23 cellular contexts compared by ENCODE assay signal in the genomic region with DNA sequence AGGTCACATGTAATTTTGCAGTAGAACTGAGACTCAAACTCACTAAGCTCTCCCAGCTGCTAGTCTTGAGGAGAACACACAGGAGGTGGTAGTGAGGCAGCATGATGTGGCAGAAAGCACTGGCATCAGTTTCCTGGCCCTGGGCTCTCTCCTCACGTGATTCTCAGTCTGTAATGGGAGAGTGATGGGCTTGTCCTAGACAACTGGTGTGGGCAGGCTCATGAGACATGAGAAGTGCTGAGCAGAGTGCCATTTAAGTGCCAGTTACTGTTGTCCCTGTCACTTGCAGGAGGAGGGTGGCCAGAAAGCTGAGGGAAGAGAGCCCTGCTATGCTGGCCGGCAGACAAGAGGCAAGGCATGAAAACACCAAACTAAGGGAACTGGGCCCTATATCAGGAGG. TPM values are rescaled to one million over a fixed set of nuclear protein-coding genes. Genes with fewer than 3 reads are reported as not detected.
DNase-seq lines count a peak whose midpoint lies in the region; ATAC-seq, FAIRE-seq and TF ChIP-seq lines count a peak whose summit lies in the region.
"Had no signal": no experiment of that assay in that cellular context is flagged by ENCODE, and none has a peak within 500 bp of the region (broad histone marks: within the 10 kb centered on the region; RNA-seq: fewer than 3 reads in every experiment).

No MANE protein-coding gene starts in this region.

- H2AFZ ChIP-seq in H1 (ENCODE audit: low read length): no peak overlapping the region

- no peaks in the 10 kb centered on the region for H3K79me1 ChIP-seq in H1 (ENCODE audit: low read depth, low read length)
- H3K79me1 ChIP-seq in mesendoderm (ENCODE audit: low read length): no peaks in the 10 kb centered on the region

- no peak overlapping the region for H2BK15ac ChIP-seq in H1 (ENCODE audit: low read length)
- no peak overlapping the region for H2BK15ac ChIP-seq in mesendoderm (replicated peaks; ENCODE audit: low read depth)

- no peaks in the 10 kb centered on the region for H4K20me1 ChIP-seq in H1 (replicated peaks in 1 of 2; ENCODE audit: control insufficient read depth in 1 of 2, insufficient read depth in 2 of 2, low read length in 2 of 2)

- H3K56ac ChIP-seq in H1 (replicated peaks; ENCODE audit: insufficient read length, low read depth, low read length) (no peak overlapping the region), mesendoderm (ENCODE audit: low read length) (peak overlapping the region; percentile 35)

- TF ChIP-seq CTCF in H1 (IDR thresholded peaks at IDR 0.05; ENCODE audit: control extremely low read depth in 1 of 3, insufficient read depth in 1 of 3, low read depth in 1 of 3, low read length in 3 of 3) (peak in 1 of 3 experiments; percentile 36; a peak in 1 of 4 replicates), upper lobe of left lung (IDR thresholded peaks at IDR 0.05) (no peak)

- H3K79me2 ChIP-seq in H1 (ENCODE audit: control insufficient read depth in 1 of 2, insufficient read depth in 2 of 2, low read length in 2 of 2) (no peaks in the 10 kb centered on the region), mesendoderm (ENCODE audit: control insufficient read depth, insufficient read depth, low read length) (no peaks in the 10 kb centered on the region)

- H3K23ac ChIP-seq in H1 (ENCODE audit: insufficient read length): no peak overlapping the region
- H3K23ac ChIP-seq in mesendoderm (ENCODE audit: low read length): no peak overlapping the region

- FAIRE-seq in H1 (lab: Jason Lieb, UNC): no peak
- FAIRE-seq: GM18507, kidney had no signal

- H3K4me1 ChIP-seq in H1 (replicated peaks in 1 of 4; ENCODE audit: control insufficient read depth in 3 of 4, insufficient read depth in 4 of 4, low read length in 3 of 4) (peaks cover 0 to 9% (median 4%) of the 10 kb centered on the region in 4 experiments; a peak in 4 of 7 replicates), mesendoderm (ENCODE audit: control insufficient read depth, low read depth, low read length) (peaks cover 1% of the 10 kb centered on the region), upper lobe of left lung (peaks cover 10 to 24% (median 20%) of the 10 kb centered on the region in 4 donors)
- H3K4me1 ChIP-seq: BE2C, testis had no signal

- no peak for ATAC-seq in upper lobe of left lung (ENCODE audit: low FRiP score in 2 of 2)
- ATAC-seq: effector memory CD8-positive, alpha-beta T cell; stimulated activated memory B cell treated with anti-CD40 and anti-IgM and Interleukin-4, amounts not matched to agents 10 μg/mL and 1 μg/mL and 100 μg/mL, for 72 hours; T-helper 17 cell had no signal

- no peak overlapping the region for H2BK120ac ChIP-seq in H1 (replicated peaks; ENCODE audit: low read depth, low read length)
- H2BK120ac ChIP-seq in mesendoderm (ENCODE audit: low read depth, low read length): no peak overlapping the region

- POLR2A ChIA-PET in H1 (lab: Charles Lee; ENCODE audit: partially characterized antibody): interaction anchor here (0.7 kb wide), 1 partner anchor 203 kb away, joined by 3 read pairs; no protein-coding TSS in a partner anchor

- no peak overlapping the region for H2BK12ac ChIP-seq in H1 (ENCODE audit: low read depth, low read length)

- H2AK5ac ChIP-seq in H1 (ENCODE audit: low read depth, low read length): no peak overlapping the region
- no peak overlapping the region for H2AK5ac ChIP-seq in mesendoderm (ENCODE audit: low read length)

- DNase-seq in LHCN-M2 (ENCODE audit: low read depth): peak; percentile 60
- DNase-seq in H1 (ENCODE audit: low read depth in 1 of 2, low spot score in 2 of 2): no peak
- DNase-seq in mesendoderm: peak; percentile 42
- no peak for DNase-seq in upper lobe of left lung
- DNase-seq in HUDEP-2 (lab: John Stamatoyannopoulos, UW; ENCODE audit: unreplicated experiment in 76 of 76): no peak
- DNase-seq in amygdala (lab: John Stamatoyannopoulos, UW): no peak
- DNase-seq in kidney glomerular epithelial cell (lab: John Stamatoyannopoulos, UW): no peak
- DNase-seq: activated CD4-positive, alpha-beta memory T cell treated with anti-CD3 and anti-CD28 coated beads for 36 hours; activated naive CD4-positive, alpha-beta T cell; activated T-cell treated with anti-CD3 and anti-CD28 coated beads, Interleukin-2, amount 50 U/mL, for 1 hour; aorta; BE2C; effector memory CD8-positive, alpha-beta T cell; EL; hippocampal formation; kidney; NCI-H774; nephron progenitor cell; T-helper 17 cell; testis had no signal

- CTCF ChIA-PET in H1 (lab: Charles Lee; ENCODE audit: partially characterized antibody): interaction anchor here (0.6 to 2.2 kb wide), 9 partner anchors 24 to 654 kb away, joined by 3 to 7 read pairs (median 3); no protein-coding TSS in a partner anchor

- H2BK20ac ChIP-seq in H1 (ENCODE audit: low read length): no peak overlapping the region

- H2BK5ac ChIP-seq in H1 (ENCODE audit: low read depth, low read length) (no peak overlapping the region), mesendoderm (ENCODE audit: low read length) (no peak overlapping the region)

- H3K9me3 ChIP-seq in H1 (ENCODE audit: insufficient read depth in 2 of 2, low read depth in 1 of 2, low read length in 1 of 2) (no peaks in the 10 kb centered on the region), upper lobe of left lung (no peaks in the 10 kb centered on the region)
- H3K9me3 ChIP-seq: BE2C, testis had no signal

- H3K9ac ChIP-seq in H1 (replicated peaks in 1 of 4; ENCODE audit: extremely low read depth in 1 of 4, low read depth in 3 of 4, low read length in 3 of 4): no peak overlapping the region
- H3K9ac ChIP-seq in mesendoderm (ENCODE audit: low read length): no peak overlapping the region

- TF ChIP-seq POLR2A in H1 (IDR thresholded peaks at IDR 0.05; ENCODE audit: control extremely low read depth in 1 of 2, low read depth in 2 of 2, low read length in 2 of 2) (no peak), upper lobe of left lung (IDR thresholded peaks at IDR 0.05) (no peak)

- H3K27me3 ChIP-seq in H1 (replicated peaks in 1 of 4; ENCODE audit: control insufficient read depth in 3 of 4, extremely low read depth in 1 of 4, insufficient read depth in 3 of 4, low read length in 3 of 4): no peaks in the 10 kb centered on the region
- H3K27me3 ChIP-seq in mesendoderm (ENCODE audit: insufficient read depth, low read length, poor library complexity): no peaks in the 10 kb centered on the region
- H3K27me3 ChIP-seq in upper lobe of left lung: no peaks in the 10 kb centered on the region
- H3K27me3 ChIP-seq: BE2C, SJCRH30, testis had no signal

- H3K36me3 ChIP-seq in H1 (ENCODE audit: control insufficient read depth in 2 of 4, insufficient read depth in 4 of 4, low read length in 3 of 4) (no peaks in the 10 kb centered on the region), mesendoderm (ENCODE audit: control insufficient read depth, insufficient read depth, low read length) (no peaks in the 10 kb centered on the region), upper lobe of left lung (no peaks in the 10 kb centered on the region)
- H3K36me3 ChIP-seq: BE2C had no signal

- no peak overlapping the region for H4K91ac ChIP-seq in H1 (replicated peaks; ENCODE audit: insufficient read length, low read length)

- no peak overlapping the region for H3K18ac ChIP-seq in H1 (ENCODE audit: extremely low read depth, low read length)
- no peak overlapping the region for H3K18ac ChIP-seq in mesendoderm (ENCODE audit: low read length)

- H4K5ac ChIP-seq in H1 (ENCODE audit: insufficient read length, low read depth, low read length) (no peak overlapping the region), mesendoderm (ENCODE audit: low read length) (no peak overlapping the region)

- no peak overlapping the region for H3K4me2 ChIP-seq in H1 (ENCODE audit: insufficient read depth in 1 of 2, low read depth in 2 of 2, low read length in 2 of 2)
- H3K4me2 ChIP-seq in mesendoderm (ENCODE audit: low read length): no peak overlapping the region

- H3K23me2 ChIP-seq in H1 (ENCODE audit: low read depth, low read length): no peaks in the 10 kb centered on the region; the same call in 1 of the 2 replicates

- TF ChIP-seq RAD21 in H1 (IDR thresholded peaks at IDR 0.05 in 1 of 2, conservative IDR thresholded peaks at IDR 0.05 in 1 of 2; ENCODE audit: low read depth in 2 of 2, low read length in 2 of 2): peak in 1 of 2 experiments; percentile 14; a peak in 1 of 4 replicates

- WGBS in H1 (ENCODE audit: extremely low coverage in 1 of 2, insufficient coverage in 1 of 2, insufficient read length in 1 of 2, insufficient replicate concordance in 2 of 2, low coverage in 1 of 2, low lambda C conversion rate in 2 of 2, missing lambda C conversion rate in 1 of 2), 2 experiments: 84% methylated on average over 2 of the region's 2 CpGs; no CpG with 5 or more reads in 1 of the 2 experiments
- no CpG with 5 or more reads among the region's 2 CpGs for WGBS in mesendoderm (ENCODE audit: extremely low coverage, insufficient coverage, low lambda C conversion rate)
- 69 to 74% methylated on average over 2 of the region's 2 CpGs for WGBS in upper lobe of left lung, 2 donors

- no peak overlapping the region for H3K4ac ChIP-seq in H1 (replicated peaks; ENCODE audit: insufficient read length, low read depth, low read length)
- no peak overlapping the region for H3K4ac ChIP-seq in mesendoderm (ENCODE audit: low read depth, low read length)

- H3K14ac ChIP-seq in H1 (ENCODE audit: insufficient read length): no peak overlapping the region

- TF ChIP-seq EP300 in H1 (IDR thresholded peaks at IDR 0.05; ENCODE audit: borderline replicate concordance in 1 of 2, low read depth in 2 of 2, low read length in 2 of 2) (no peak), upper lobe of left lung (IDR thresholded peaks at IDR 0.05) (no peak)

- H3K27ac ChIP-seq in H1 (ENCODE audit: low read depth, low read length) (0 out of 2 replicates have a peak overlapping the region, but pooled peaks have one; percentile 10), mesendoderm (ENCODE audit: low read depth, low read length) (no peak overlapping the region), upper lobe of left lung (peak overlapping the region in 3 of 4 donors; percentile 8 to 60 (median 21))
- H3K27ac ChIP-seq: testis had no signal

- H4K8ac ChIP-seq in H1 (ENCODE audit: extremely low read depth, insufficient read depth, low read length) (no peak overlapping the region), mesendoderm (ENCODE audit: low read depth, low read length) (no peak overlapping the region)

- H3K4me3 ChIP-seq in H1 (ENCODE audit: extremely low read depth in 1 of 4, insufficient read depth in 2 of 4, low read depth in 3 of 4, low read length in 4 of 4) (no peak overlapping the region), mesendoderm (ENCODE audit: low read length) (no peak overlapping the region), upper lobe of left lung (no peak overlapping the region)
- H3K4me3 ChIP-seq: SJCRH30, testis had no signal

RNA-seq across cellular contexts. Expression of a gene that starts 48.5 kb away (rescaled TPM):
- total RNA-seq in LHCN-M2 (2014; rRNA removed): 0.11 and 0.38 TPM in 2 replicates
- polyA plus RNA-seq in LHCN-M2 (2012): not detected
- 0.07 and 0.10 TPM in 2 replicates for total RNA-seq in H1 (2021; fragmentation: NEBNext Ultra II Directional; extraction: Animal tissue kit (Norgen Biotek cat#: 25700))
- not detected in 2 replicates for polyA plus RNA-seq in H1 (2011; rRNA removed)
- not detected for polyA plus RNA-seq in H1 (2011; cell fraction: cytosol; rRNA removed)
- 0.03 TPM for polyA plus RNA-seq in H1 (2011; cell fraction: nucleus; rRNA removed)
- not detected in 4 replicates for polyA plus RNA-seq in H1 (2012, experiment 1 of 2)
- not detected for polyA plus RNA-seq in H1 (2012, experiment 2 of 2)
- polyA plus RNA-seq in H1 (2013, experiment 1 of 2): not detected
- not detected for polyA plus RNA-seq in H1 (2013, experiment 2 of 2)
- polyA minus RNA-seq in H1 (2011; rRNA and poly(A)+ RNA removed): 0.15 TPM in 1 of 2 replicates, not detected in the other
- polyA minus RNA-seq in H1 (2011; cell fraction: cytosol; rRNA and poly(A)+ RNA removed): not detected
- polyA minus RNA-seq in H1 (2011; cell fraction: nucleus; rRNA and poly(A)+ RNA removed): not detected
- polyA plus RNA-seq in mesendoderm (2013, experiment 1 of 2): not detected
- 0.01 TPM for polyA plus RNA-seq in mesendoderm (2013, experiment 2 of 2)
- total RNA-seq in upper lobe of left lung: 1 to 10 TPM; 1.2 to 4.0 (median 2.3) TPM
- total RNA-seq: activated CD4-positive, alpha-beta memory T cell treated with anti-CD3 and anti-CD28 coated beads for 36 hours; T-helper 17 cell had no signal

Comparison
In these comparisons a context has a peak if more than half of its experiments do, and no peak if none do; other contexts are left out.
1. DNase-seq: peak in LHCN-M2 (single experiment) and mesendoderm (single experiment); none in H1 (0 of 2), upper lobe of left lung (0 of 2), HUDEP-2 (0 of 76), amygdala (0 of 56) and kidney glomerular epithelial cell (single experiment).